Comparison of ENCODE assay signal across 17 cellular contexts in genomic region chr17:79476074-79476473, GRCh38.
DNase-seq lines count a peak whose midpoint lies in the region; ATAC-seq and TF ChIP-seq lines count a peak whose summit lies in the region.
"Had no signal": no experiment of that assay in that cellular context is flagged by ENCODE, and none has a peak within 500 bp of the region (broad histone marks: within the 10 kb centered on the region; RNA-seq: fewer than 3 reads in every experiment).

No MANE protein-coding gene starts in this region.

- no peak overlapping the region for H3K9ac ChIP-seq in endodermal cell (ENCODE audit: extremely low read depth, low read length, poor library complexity, severe bottlenecking)
- H3K9ac ChIP-seq: KMS-11 had no signal

- TF ChIP-seq CTCF in endodermal cell (conservative IDR thresholded peaks at IDR 0.05) (peak; percentile 56), type B pancreatic cell (conservative IDR thresholded peaks at IDR 0.05) (no peak), prostate gland (IDR thresholded peaks at IDR 0.05) (no peak)

- H3K4me3 ChIP-seq in endodermal cell (ENCODE audit: low read length) (no peak overlapping the region), prostate gland (no peak overlapping the region)
- H3K4me3 ChIP-seq: SJCRH30 had no signal

- intact Hi-C loops in prostate gland (cut with DNase I), result no loop called here

- H3K4me1 ChIP-seq in endodermal cell (ENCODE audit: control insufficient read depth, insufficient read depth, low read length), result no peaks in the 10 kb centered on the region
- H3K4me1 ChIP-seq in prostate gland (replicated peaks), result no peaks in the 10 kb centered on the region
- H3K4me1 ChIP-seq: SJCRH30 had no signal

- H3K4me1 Mint-ChIP-seq in endodermal cell (peaks cover 3% of the 10 kb centered on the region), type B pancreatic cell (ENCODE audit: unreplicated experiment) (peaks cover 39% of the 10 kb centered on the region)
- H3K4me1 Mint-ChIP-seq: B cell had no signal

- H3K27me3 ChIP-seq in endodermal cell (ENCODE audit: control insufficient read depth, insufficient read depth, low read length, poor library complexity, severe bottlenecking) (no peaks in the 10 kb centered on the region), prostate gland (replicated peaks; ENCODE audit: insufficient read depth) (peaks cover 4% of the 10 kb centered on the region)

- WGBS in endodermal cell (ENCODE audit: insufficient coverage in 1 of 2, insufficient read length in 1 of 2), 2 experiments, result 51 to 60% methylated on average over 10 to 11 of the region's 11 CpGs
- WGBS in prostate gland, result 44% methylated on average over 11 of the region's 11 CpGs

- no peak overlapping the region for H3K27ac Mint-ChIP-seq in endodermal cell
- peak overlapping the region; percentile 27 for H3K27ac Mint-ChIP-seq in type B pancreatic cell
- H3K27ac Mint-ChIP-seq: B cell had no signal

- DNase-seq in DMS 273 treated with DMSO at 0.1 percent for 48 hours (lab: John Stamatoyannopoulos, UW) (peak; percentile 10), DMS 273 (lab: John Stamatoyannopoulos, UW; ENCODE audit: unreplicated experiment) (no peak), NCI-H1694 treated with DMSO at 0.1 percent for 48 hours (lab: John Stamatoyannopoulos, UW) (peak; percentile 29), endodermal cell (peak; percentile 86), type B pancreatic cell (ENCODE audit: extremely low spot score, unreplicated experiment) (no peak), prostate gland (ENCODE audit: low spot score) (no peak), NCI-H1436 (lab: John Stamatoyannopoulos, UW) (no peak)
- DNase-seq: GDM1, MV-4-11, NCI-H1930, NCI-H2171 treated with DMSO at 0.1 percent for 48 hours, SJCRH30 had no signal

- no peaks in the 10 kb centered on the region for H3K36me3 Mint-ChIP-seq in endodermal cell (ENCODE audit: low read depth)
- H3K36me3 Mint-ChIP-seq in type B pancreatic cell, result no peaks in the 10 kb centered on the region

- H3K36me3 ChIP-seq in endodermal cell (ENCODE audit: control insufficient read depth, insufficient read depth, low read length) (no peaks in the 10 kb centered on the region), prostate gland (no peaks in the 10 kb centered on the region)
- H3K36me3 ChIP-seq: SJCRH30 had no signal

- H3K4me3 Mint-ChIP-seq in endodermal cell (no peak overlapping the region), type B pancreatic cell (peak overlapping the region; percentile 72)
- H3K4me3 Mint-ChIP-seq: B cell had no signal

- peaks cover 18% of the 10 kb centered on the region for H3K27me3 Mint-ChIP-seq in endodermal cell (ENCODE audit: insufficient read depth)
- H3K27me3 Mint-ChIP-seq in type B pancreatic cell, result peaks cover 59% of the 10 kb centered on the region

- no peak overlapping the region for H3K27ac ChIP-seq in endodermal cell (ENCODE audit: low read depth, low read length)
- no peak overlapping the region for H3K27ac ChIP-seq in prostate gland
- H3K27ac ChIP-seq: 22Rv1, KMS-11, SJCRH30 had no signal

- TF ChIP-seq POLR2A in prostate gland (IDR thresholded peaks at IDR 0.05), result no peak

- no peak for ATAC-seq in GM19467 (IDR thresholded peaks at IDR 0.05; ENCODE audit: unreplicated experiment)
- ATAC-seq: Panc1 had no signal

- H3K9me3 Mint-ChIP-seq in endodermal cell (no peaks in the 10 kb centered on the region), type B pancreatic cell (peaks cover 4% of the 10 kb centered on the region)

- H3K9me3 ChIP-seq in endodermal cell (ENCODE audit: control insufficient read depth, low read length) (no peaks in the 10 kb centered on the region), prostate gland (no peaks in the 10 kb centered on the region)
- H3K9me3 ChIP-seq: SJCRH30 had no signal

Comparison
In these comparisons a context has a peak if more than half of its experiments do, and no peak if none do; other contexts are left out.
1. DNase-seq: peak in DMS 273 treated with DMSO at 0.1 percent for 48 hours (single experiment), NCI-H1694 treated with DMSO at 0.1 percent for 48 hours (single experiment) and endodermal cell (single experiment); none in DMS 273 (single experiment), type B pancreatic cell (single experiment), prostate gland (single experiment) and NCI-H1436 (single experiment).